9 cellular contexts compared by ENCODE assay signal in genomic region chr12:53975019-53975815, GRCh38. TPM values are rescaled to one million over a fixed set of nuclear protein-coding genes. Genes with fewer than 3 reads are reported as not detected.
DNase-seq lines count a peak whose midpoint lies in the region; ATAC-seq and TF ChIP-seq lines count a peak whose summit lies in the region.
"Had no signal": no experiment of that assay in that cellular context is flagged by ENCODE, and none has a peak within 500 bp of the region (broad histone marks: within the 10 kb centered on the region; RNA-seq: fewer than 3 reads in every experiment).

No MANE protein-coding gene starts in this region.

- no peaks in the 10 kb centered on the region for H3K9me3 Mint-ChIP-seq in activated CD4-positive, alpha-beta memory T cell treated with anti-CD3 and anti-CD28 coated beads for 36 hours
- H3K9me3 Mint-ChIP-seq: neural crest cell had no signal

- peaks cover 8% of the 10 kb centered on the region for H3K36me3 Mint-ChIP-seq in activated CD4-positive, alpha-beta memory T cell treated with anti-CD3 and anti-CD28 coated beads for 36 hours

- intact Hi-C loops in left ventricle myocardium inferior (cut with micrococcal nuclease) = no loop called here
- intact Hi-C loops in activated CD4-positive, alpha-beta memory T cell treated with anti-CD3 and anti-CD28 coated beads for 36 hours (cut with micrococcal nuclease) = loop anchor here (2.0 kb wide), 1 partner anchor 14 kb away; no protein-coding TSS in a partner anchor
- intact Hi-C loops in lower leg skin (cut with DNase I; ENCODE audit: low total_unique reads) = no loop called here

- ATAC-seq in upper lobe of left lung (ENCODE audit: low FRiP score in 2 of 2) (no peak), HG03442 (IDR thresholded peaks at IDR 0.05; ENCODE audit: unreplicated experiment) (no peak)

- POLR2A ChIA-PET in activated CD4-positive, alpha-beta memory T cell treated with anti-CD3 and anti-CD28 coated beads for 36 hours (lab: Charles Lee) = interaction anchor here (1.2 kb wide), 1 partner anchor 209 kb away, joined by 3 read pairs; no protein-coding TSS in a partner anchor

- no peak for TF ChIP-seq EP300 in upper lobe of left lung (IDR thresholded peaks at IDR 0.05)

- H3K36me3 ChIP-seq in left ventricle myocardium inferior (no peaks in the 10 kb centered on the region), right atrium auricular region (no peaks in the 10 kb centered on the region), upper lobe of left lung (no peaks in the 10 kb centered on the region)

- H3K27me3 Mint-ChIP-seq in activated CD4-positive, alpha-beta memory T cell treated with anti-CD3 and anti-CD28 coated beads for 36 hours = peaks cover 86% of the 10 kb centered on the region

- TF ChIP-seq POLR2A in lower leg skin (IDR thresholded peaks at IDR 0.05) = no peak
- no peak for TF ChIP-seq POLR2A in upper lobe of left lung (IDR thresholded peaks at IDR 0.05)

- H3K4me1 Mint-ChIP-seq in activated CD4-positive, alpha-beta memory T cell treated with anti-CD3 and anti-CD28 coated beads for 36 hours (ENCODE audit: low read depth) = peaks cover 22% of the 10 kb centered on the region
- H3K4me1 Mint-ChIP-seq: neural crest cell had no signal

- DNase-seq in left ventricle myocardium inferior = no peak
- DNase-seq in right atrium auricular region (ENCODE audit: low spot score) = no peak
- no peak for DNase-seq in activated CD4-positive, alpha-beta memory T cell treated with anti-CD3 and anti-CD28 coated beads for 36 hours
- DNase-seq in lower leg skin (ENCODE audit: low spot score in 2 of 2) = no peak
- no peak for DNase-seq in upper lobe of left lung
- DNase-seq in SIG-M5 (lab: John Stamatoyannopoulos, UW) = no peak
- DNase-seq in NCI-H1930 (lab: John Stamatoyannopoulos, UW) = no peak

- H3K27me3 ChIP-seq in left ventricle myocardium inferior (ENCODE audit: low read depth) = peaks cover 100% of the 10 kb centered on the region
- H3K27me3 ChIP-seq in right atrium auricular region = peaks cover 63 to 80% of the 10 kb centered on the region in 2 donors
- peaks cover 10 to 94% (median 52%) of the 10 kb centered on the region in 4 donors for H3K27me3 ChIP-seq in upper lobe of left lung

- CTCF ChIA-PET in activated CD4-positive, alpha-beta memory T cell treated with anti-CD3 and anti-CD28 coated beads for 36 hours (lab: Charles Lee) = interaction anchor here (0.6 to 1.8 kb wide), 2 partner anchors 10 to 214 kb away, joined by 3 to 5 read pairs; partner anchors contain the start of genes HOXC10 and SMUG1

- H3K4me3 Mint-ChIP-seq in activated CD4-positive, alpha-beta memory T cell treated with anti-CD3 and anti-CD28 coated beads for 36 hours = peak overlapping the region; percentile 50
- H3K4me3 Mint-ChIP-seq: neural crest cell had no signal

- peaks cover 27% of the 10 kb centered on the region for H3K4me1 ChIP-seq in left ventricle myocardium inferior
- H3K4me1 ChIP-seq in right atrium auricular region = peaks cover 0 to 29% of the 10 kb centered on the region in 2 donors
- peaks cover 22 to 28% (median 25%) of the 10 kb centered on the region in 4 donors for H3K4me1 ChIP-seq in upper lobe of left lung

- H3K4me3 ChIP-seq in left ventricle myocardium inferior (peak overlapping the region; percentile 48), right atrium auricular region (peak overlapping the region in 1 of 2 donors; percentile 32), lower leg skin (ENCODE audit: low read depth, poor library complexity, severe bottlenecking) (peak overlapping the region; percentile 35), upper lobe of left lung (peak overlapping the region in 3 of 4 donors; percentile 14 to 25 (median 16))

- H3K27ac Mint-ChIP-seq in activated CD4-positive, alpha-beta memory T cell treated with anti-CD3 and anti-CD28 coated beads for 36 hours = no peak overlapping the region

- H3K27ac ChIP-seq in left ventricle myocardium inferior (replicated peaks) (no peak overlapping the region), right atrium auricular region (no peak overlapping the region), upper lobe of left lung (no peak overlapping the region)

- TF ChIP-seq CTCF in left ventricle myocardium inferior (IDR thresholded peaks at IDR 0.05; ENCODE audit: borderline replicate concordance) (no peak), right atrium auricular region (IDR thresholded peaks at IDR 0.05) (no peak), lower leg skin (IDR thresholded peaks at IDR 0.05) (no peak), upper lobe of left lung (IDR thresholded peaks at IDR 0.05) (no peak)

- WGBS in lower leg skin, 2 donors = 10 to 14% methylated on average over 49 of the region's 49 CpGs
- 3 to 5% methylated on average over 37 to 45 of the region's 49 CpGs for WGBS in upper lobe of left lung, 2 donors

- H3K9me3 ChIP-seq in left ventricle myocardium inferior (replicated peaks) (no peaks in the 10 kb centered on the region), right atrium auricular region (no peaks in the 10 kb centered on the region), upper lobe of left lung (no peaks in the 10 kb centered on the region)

RNA-seq across cellular contexts. Expression of gene HOTAIR, which starts 0.5 kb away (rescaled TPM):
- total RNA-seq in left ventricle myocardium inferior (not detected), right atrium auricular region (not detected), lower leg skin (10 to 100 TPM in 2 of 4 donors, 1 to 10 TPM in 2; 4.9 to 14.9 (median 9.7) TPM), upper lobe of left lung (not detected)
- total RNA-seq in activated CD4-positive, alpha-beta memory T cell treated with anti-CD3 and anti-CD28 coated beads for 36 hours = not detected
- total RNA-seq: neural crest cell had no signal

RNA-seq across cellular contexts. Expression of gene HOXC11, which starts 2.3 kb away (rescaled TPM):
- total RNA-seq in left ventricle myocardium inferior = not detected
- total RNA-seq in right atrium auricular region = not detected
- total RNA-seq in activated CD4-positive, alpha-beta memory T cell treated with anti-CD3 and anti-CD28 coated beads for 36 hours = not detected
- total RNA-seq in lower leg skin = 10 to 100 TPM in 1 of 4 donors, 1 to 10 TPM in 3; 4.9 to 10.7 (median 6.2) TPM
- not detected for total RNA-seq in upper lobe of left lung
- total RNA-seq: neural crest cell had no signal

RNA-seq across cellular contexts. Expression of gene HOXC10, which starts 9.7 kb away (rescaled TPM):
- total RNA-seq in left ventricle myocardium inferior (not detected), right atrium auricular region (not detected), lower leg skin (10 to 100 TPM; 14.2 to 35.9 (median 23.4) TPM), upper lobe of left lung (not detected)
- total RNA-seq in activated CD4-positive, alpha-beta memory T cell treated with anti-CD3 and anti-CD28 coated beads for 36 hours = not detected

RNA-seq across cellular contexts. Expression of gene HOXC12, which starts 20.5 kb away (rescaled TPM):
- total RNA-seq in left ventricle myocardium inferior (not detected), right atrium auricular region (not detected), lower leg skin (10 to 100 TPM in 1 of 4 donors, 1 to 10 TPM in 3; 4.4 to 13.6 (median 6.5) TPM), upper lobe of left lung (not detected)
- total RNA-seq in activated CD4-positive, alpha-beta memory T cell treated with anti-CD3 and anti-CD28 coated beads for 36 hours = not detected
- total RNA-seq: neural crest cell had no signal

RNA-seq across cellular contexts. Expression of gene HOXC9, which starts 24.7 kb away (rescaled TPM):
- total RNA-seq in left ventricle myocardium inferior (not detected), right atrium auricular region (not detected), lower leg skin (10 to 100 TPM in 3 of 4 donors, 1 to 10 TPM in 1; 9.6 to 16.8 (median 11.7) TPM), upper lobe of left lung (under 1 TPM in 2 of 6 donors, not detected in 4; 0.17 to 0.23 TPM)
- not detected for total RNA-seq in activated CD4-positive, alpha-beta memory T cell treated with anti-CD3 and anti-CD28 coated beads for 36 hours

Comparison
In these comparisons a context has a peak if more than half of its experiments do, and no peak if none do; other contexts are left out.
1. RNA of gene HOXC10, which starts 9.7 kb away (total RNA-seq): 14.2 to 35.9 TPM in lower leg skin; not detected in left ventricle myocardium inferior (single experiment), not detected in right atrium auricular region, not detected in activated CD4-positive, alpha-beta memory T cell treated with anti-CD3 and anti-CD28 coated beads for 36 hours and not detected in upper lobe of left lung; every median in the first group is over 10 times any median in the second.